ENCODE assay signal across 1 cellular context in genomic region chr18:26483633-26484032, GRCh38.
TF ChIP-seq lines count a peak whose summit lies in the region.

No MANE protein-coding gene starts in this region.

TF ChIP-seq in SK-N-SH, 30 proteins besides CTCF, POLR2A, EP300 and RAD21 (continued from another document):
- TF ChIP-seq, protein P1, sequence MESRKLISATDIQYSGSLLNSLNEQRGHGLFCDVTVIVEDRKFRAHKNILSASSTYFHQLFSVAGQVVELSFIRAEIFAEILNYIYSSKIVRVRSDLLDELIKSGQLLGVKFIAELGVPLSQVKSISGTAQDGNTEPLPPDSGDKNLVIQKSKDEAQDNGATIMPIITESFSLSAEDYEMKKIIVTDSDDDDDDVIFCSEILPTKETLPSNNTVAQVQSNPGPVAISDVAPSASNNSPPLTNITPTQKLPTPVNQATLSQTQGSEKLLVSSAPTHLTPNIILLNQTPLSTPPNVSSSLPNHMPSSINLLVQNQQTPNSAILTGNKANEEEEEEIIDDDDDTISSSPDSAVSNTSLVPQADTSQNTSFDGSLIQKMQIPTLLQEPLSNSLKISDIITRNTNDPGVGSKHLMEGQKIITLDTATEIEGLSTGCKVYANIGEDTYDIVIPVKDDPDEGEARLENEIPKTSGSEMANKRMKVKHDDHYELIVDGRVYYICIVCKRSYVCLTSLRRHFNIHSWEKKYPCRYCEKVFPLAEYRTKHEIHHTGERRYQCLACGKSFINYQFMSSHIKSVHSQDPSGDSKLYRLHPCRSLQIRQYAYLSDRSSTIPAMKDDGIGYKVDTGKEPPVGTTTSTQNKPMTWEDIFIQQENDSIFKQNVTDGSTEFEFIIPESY (IDR thresholded peaks at IDR 0.05; ENCODE audit: borderline replicate concordance, low read depth): no peak
- TF ChIP-seq MEF2A (IDR thresholded peaks at IDR 0.05; ENCODE audit: borderline replicate concordance, low read depth) (no peak), USF1 (IDR thresholded peaks at IDR 0.05; ENCODE audit: borderline replicate concordance, low read depth) (no peak), SIN3A (IDR thresholded peaks at IDR 0.05; ENCODE audit: borderline replicate concordance, low read depth, low read length) (no peak)
